In the genomic region with DNA sequence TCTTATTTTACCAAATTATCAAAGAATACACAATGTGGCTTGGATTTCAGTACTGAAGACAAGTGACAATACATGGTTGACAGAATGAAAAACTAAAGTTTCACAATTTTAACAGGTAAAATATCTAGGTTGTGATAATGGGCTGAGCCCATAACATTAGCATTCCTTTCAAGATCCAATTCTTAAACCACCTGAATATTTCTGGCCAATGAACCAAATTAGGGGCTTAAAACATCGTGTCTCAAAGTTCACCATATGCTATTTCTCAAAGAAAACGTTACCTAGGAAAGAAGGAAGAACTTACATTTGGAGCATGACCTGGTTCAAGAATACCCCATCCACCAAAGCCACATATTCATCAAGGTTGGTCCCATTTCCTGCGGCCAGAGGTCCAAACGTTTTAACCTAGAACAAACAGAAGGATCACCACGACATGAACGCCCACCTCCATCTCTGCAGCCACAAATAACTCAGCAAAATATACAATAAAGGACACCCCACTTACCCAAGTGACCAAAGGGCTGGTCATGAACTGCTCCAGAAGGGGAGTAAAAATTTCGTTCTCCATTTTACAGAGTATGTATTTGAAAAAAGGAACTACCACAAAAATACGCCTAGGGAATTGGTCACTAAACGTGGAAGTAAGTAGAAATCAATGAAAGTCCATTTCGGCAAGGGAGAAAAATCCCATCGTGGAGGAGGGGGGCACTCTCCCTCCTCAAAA, we compare ENCODE assay signal across 8 cellular contexts. TPM values are rescaled to one million over a fixed set of nuclear protein-coding genes. Genes with fewer than 3 reads are reported as not detected.
A peak's percentile ranks its signal among the peaks of the same experiment; 100 is the strongest.
DNase-seq lines count a peak whose midpoint lies in the region; ATAC-seq lines count a peak whose summit lies in the region.

No MANE protein-coding gene starts in this region.

- no peaks in the 10 kb centered on the region for H3K27me3 ChIP-seq in mesenchymal stem cell (ENCODE audit: control insufficient read depth in 1 of 2, insufficient read depth in 1 of 2, low read length in 2 of 2)
- H3K27me3 ChIP-seq in aorta (ENCODE audit: control insufficient read depth in 1 of 2, insufficient read depth in 2 of 2, low read length in 1 of 2) = no peaks in the 10 kb centered on the region

- H3K79me1 ChIP-seq in mesenchymal stem cell (replicated peaks; ENCODE audit: low read length, poor library complexity, severe bottlenecking) = peaks cover 9% of the 10 kb centered on the region

- H3K4me3 ChIP-seq in mesenchymal stem cell (ENCODE audit: insufficient read depth in 1 of 2, low read depth in 1 of 2, low read length in 2 of 2) = peak overlapping the region; percentile 79 to 94
- H3K4me3 ChIP-seq in aorta (ENCODE audit: low read length in 2 of 2) = peak overlapping the region; percentile 38 to 81

- peak overlapping the region in 1 of 2 experiments; percentile 71 for H3K14ac ChIP-seq in mesenchymal stem cell (ENCODE audit: low read length in 2 of 2)

- H3K27ac ChIP-seq in caudate nucleus (ENCODE audit: low read depth, low read length) = peak overlapping the region; percentile 96
- peak overlapping the region; percentile 92 for H3K27ac ChIP-seq in mesenchymal stem cell (ENCODE audit: low read length, poor library complexity, severe bottlenecking)
- H3K27ac ChIP-seq in aorta (ENCODE audit: low read depth in 1 of 2, low read length in 2 of 2) = no peak overlapping the region

- intact Hi-C loops in aorta (cut with DNase I) = loop anchor here (5.0 to 10.0 kb wide), 2 partner anchors 54 to 136 kb away; no protein-coding TSS in a partner anchor

- no peak for ATAC-seq in aorta (ENCODE audit: low FRiP score)
- ATAC-seq in HG03196 (IDR thresholded peaks at IDR 0.05; ENCODE audit: unreplicated experiment) = no peak
- no peak for ATAC-seq in GM21528 (IDR thresholded peaks at IDR 0.05; ENCODE audit: low FRiP score, unreplicated experiment)

- H2AK5ac ChIP-seq in mesenchymal stem cell (ENCODE audit: low read length, severe bottlenecking) = no peak overlapping the region

- no peak overlapping the region for H3K23ac ChIP-seq in mesenchymal stem cell (ENCODE audit: low read length in 2 of 2)

- H3K36me3 ChIP-seq in mesenchymal stem cell (ENCODE audit: control insufficient read depth in 1 of 2, insufficient read depth in 2 of 2, low read depth in 1 of 2, low read length in 2 of 2) (peaks cover 0 to 3% of the 10 kb centered on the region in 2 experiments), aorta (ENCODE audit: control insufficient read depth in 1 of 2, insufficient read depth in 2 of 2, low read length in 1 of 2) (peaks cover 0 to 2% of the 10 kb centered on the region in 2 donors)

- H3K4me2 ChIP-seq in mesenchymal stem cell (ENCODE audit: low read length, poor library complexity, severe bottlenecking) = peak overlapping the region; percentile 96

- no peak overlapping the region for H4K91ac ChIP-seq in mesenchymal stem cell (ENCODE audit: low read length)

- H3K4me1 ChIP-seq in mesenchymal stem cell (ENCODE audit: control insufficient read depth, insufficient read depth, low read depth, low read length) (no peaks in the 10 kb centered on the region), aorta (ENCODE audit: control insufficient read depth in 1 of 2, insufficient read depth in 2 of 2, low read length in 2 of 2) (peaks cover 0 to 2% of the 10 kb centered on the region in 2 donors)

- H3K9me3 ChIP-seq in mesenchymal stem cell (ENCODE audit: control insufficient read depth, low read length) = no peaks in the 10 kb centered on the region
- no peaks in the 10 kb centered on the region for H3K9me3 ChIP-seq in aorta (ENCODE audit: control insufficient read depth, low read length)

- DNase-seq in NCI-H82 (lab: John Stamatoyannopoulos, UW) (peak; percentile 45), NCI-H82 treated with DMSO at 0.1 percent for 48 hours (lab: John Stamatoyannopoulos, UW; ENCODE audit: unreplicated experiment) (no peak), NCI-H748 treated with DMSO at 0.1 percent for 48 hours (lab: John Stamatoyannopoulos, UW) (peak; percentile 16), caudate nucleus (lab: John Stamatoyannopoulos, UW) (peak in 3 of 61 donors; percentile 5 to 35 (median 20)), mesenchymal stem cell (no peak), aorta (no peak)

- peak overlapping the region; percentile 82 to 84 for H3K4ac ChIP-seq in mesenchymal stem cell (ENCODE audit: low read depth in 1 of 2, low read length in 2 of 2)

- under 1% methylated on average over 9 of the region's 11 CpGs for WGBS in mesenchymal stem cell
- 1% methylated on average over 11 of the region's 11 CpGs for WGBS in aorta, 2 donors

- H2AFZ ChIP-seq in mesenchymal stem cell (ENCODE audit: low read depth, low read length) = peak overlapping the region; percentile 99

- peak overlapping the region; percentile 54 for H2BK120ac ChIP-seq in mesenchymal stem cell (ENCODE audit: low read depth, low read length)

- peak overlapping the region; percentile 94 for H3K9ac ChIP-seq in mesenchymal stem cell (ENCODE audit: low read length)

- H3K18ac ChIP-seq in mesenchymal stem cell (ENCODE audit: low read depth in 1 of 2, low read length in 2 of 2) = peak overlapping the region; percentile 95 to 98

- no peak overlapping the region for H2BK15ac ChIP-seq in mesenchymal stem cell (ENCODE audit: low read depth, poor library complexity, severe bottlenecking)

- H4K8ac ChIP-seq in mesenchymal stem cell (ENCODE audit: low read length) = no peak overlapping the region

- peak overlapping the region; percentile 6 to 66 for H2BK12ac ChIP-seq in mesenchymal stem cell (ENCODE audit: low read length in 2 of 2)

- no peak overlapping the region for H2BK5ac ChIP-seq in mesenchymal stem cell (ENCODE audit: low read depth, low read length, poor library complexity, severe bottlenecking)

RNA-seq across cellular contexts. Expression of a gene that starts 1.0 kb away (rescaled TPM):
- polyA plus RNA-seq in mesenchymal stem cell (2013, experiment 1 of 2) = 47.3 TPM
- polyA plus RNA-seq in mesenchymal stem cell (2013, experiment 2 of 2) = 43.5 TPM
- total RNA-seq in aorta = 10 to 100 TPM; 78.0 to 92.4 TPM
- 10 to 100 TPM; 17.4 to 17.5 TPM for polyA plus RNA-seq in aorta

Comparison
In these comparisons a context has a peak if more than half of its experiments do, and no peak if none do; other contexts are left out.
1. DNase-seq: peak in NCI-H82 (single experiment) and NCI-H748 treated with DMSO at 0.1 percent for 48 hours (single experiment); none in NCI-H82 treated with DMSO at 0.1 percent for 48 hours (single experiment), mesenchymal stem cell (single experiment) and aorta (0 of 2).
2. H3K27ac ChIP-seq: peak in caudate nucleus (single experiment) and mesenchymal stem cell (single experiment); none in aorta (0 of 2).